In the genomic region with DNA sequence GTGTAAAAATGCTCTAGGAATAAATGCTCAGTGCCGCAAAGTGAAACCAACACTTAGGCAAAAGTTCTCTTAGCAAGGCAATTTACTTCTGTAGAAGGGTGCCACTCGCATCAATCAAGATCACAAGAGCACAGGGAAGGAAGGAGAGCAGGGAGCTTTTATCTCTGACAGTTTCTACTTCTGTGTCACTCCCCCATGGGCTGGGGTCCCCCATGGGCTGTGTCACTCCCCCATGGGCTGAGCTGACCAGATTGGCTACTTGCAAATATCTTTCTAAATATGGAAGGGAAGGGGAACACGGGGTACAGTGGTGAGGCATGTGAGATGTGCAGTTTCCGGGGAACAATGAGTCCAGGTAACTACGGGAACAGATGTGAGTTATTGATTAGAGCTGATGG, we compare ENCODE assay signal across 1 cellular context.
TF ChIP-seq lines count a peak whose summit lies in the region.

No MANE protein-coding gene starts in this region.

TF ChIP-seq in neural cell, 6 proteins besides CTCF, POLR2A, EP300 and RAD21 (continued from another document):
- no peak for TF ChIP-seq EZH2 (IDR thresholded peaks at IDR 0.05; ENCODE audit: borderline replicate concordance, insufficient read depth, low read length, poor library complexity, severe bottlenecking)
